In genomic region chr15:49052662-49053061, GRCh38 we compare ENCODE assay signal across 7 cellular contexts.
"Had no signal": no experiment of that assay in that cellular context is flagged by ENCODE, and none has a peak within 500 bp of the region (broad histone marks: within the 10 kb centered on the region; RNA-seq: fewer than 3 reads in every experiment).

No MANE protein-coding gene starts in this region.

- FAIRE-seq: G401.6, GM12891, GM12892, GM18507, GM19239 had no signal

- DNase-seq: GDM1, GF-D8 had no signal
